ENCODE assay signal across 14 cellular contexts in genomic region chr2:95300391-95300938, GRCh38. TPM values are rescaled to one million over a fixed set of nuclear protein-coding genes. Genes with fewer than 3 reads are reported as not detected.
DNase-seq lines count a peak whose midpoint lies in the region; ATAC-seq and TF ChIP-seq lines count a peak whose summit lies in the region.
"Had no signal": no experiment of that assay in that cellular context is flagged by ENCODE, and none has a peak within 500 bp of the region (broad histone marks: within the 10 kb centered on the region; RNA-seq: fewer than 3 reads in every experiment).

No MANE protein-coding gene starts in this region.

- H3K4me3 Mint-ChIP-seq in type B pancreatic cell, result no peak overlapping the region
- H3K4me3 Mint-ChIP-seq: CD4-positive, CD25-positive, alpha-beta regulatory T cell had no signal

- no peaks in the 10 kb centered on the region for H3K27me3 Mint-ChIP-seq in type B pancreatic cell
- H3K27me3 Mint-ChIP-seq: CD4-positive, CD25-positive, alpha-beta regulatory T cell had no signal

- TF ChIP-seq CTCF in RWPE1 (conservative IDR thresholded peaks at IDR 0.05; ENCODE audit: low read depth) (no peak), type B pancreatic cell (conservative IDR thresholded peaks at IDR 0.05) (no peak)

- no peaks in the 10 kb centered on the region for H3K36me3 Mint-ChIP-seq in type B pancreatic cell
- H3K36me3 Mint-ChIP-seq: CD4-positive, CD25-positive, alpha-beta regulatory T cell had no signal

- POLR2A ChIA-PET in RWPE1 (lab: Yijun Ruan, JAX; ENCODE audit: low non-redundant PET), result no interaction called here

- peak; percentile 75 for DNase-seq in DMS53 treated with DMSO at 0.1 percent for 48 hours (lab: John Stamatoyannopoulos, UW; ENCODE audit: unreplicated experiment)
- DNase-seq in M059J (ENCODE audit: low read depth), result peak; percentile 40
- DNase-seq in RWPE1 (ENCODE audit: low spot score), result no peak
- DNase-seq in mucosa of gallbladder (ENCODE audit: low spot score), result peak; percentile 61
- DNase-seq in type B pancreatic cell (ENCODE audit: extremely low spot score, unreplicated experiment), result no peak
- DNase-seq in superior temporal gyrus (ENCODE audit: extremely low spot score), result no peak
- DNase-seq: activated T-cell treated with anti-CD3 and anti-CD28 coated beads for 4 hours; psoas muscle; stimulated activated CD4-positive, alpha-beta T cell treated with anti-CD3 and anti-CD28 coated beads, Interleukin-4, amount 100 ng/mL, for 24 hours; stimulated activated naive CD8-positive, alpha-beta T cell treated with anti-CD3 and anti-CD28 coated beads, Interleukin-15, Interleukin-2, amounts not matched to agents 100 U/mL and 50 U/mL, for 24 hours had no signal

- H3K27ac ChIP-seq in RWPE1, result 0 out of 2 replicates have a peak overlapping the region, but pooled peaks have one; percentile 26
- H3K27ac ChIP-seq: psoas muscle, VCaP had no signal

- ATAC-seq in HG03460 (IDR thresholded peaks at IDR 0.05; ENCODE audit: unreplicated experiment), result no peak
- no peak for ATAC-seq in GM18907 (IDR thresholded peaks at IDR 0.05; ENCODE audit: unreplicated experiment)
- ATAC-seq: stimulated activated naive CD8-positive, alpha-beta T cell treated with anti-CD3 and anti-CD28 coated beads, Interleukin-15, Interleukin-2, amounts not matched to agents 100 U/mL and 50 U/mL, for 24 hours had no signal

- H3K9me3 Mint-ChIP-seq in type B pancreatic cell, result no peaks in the 10 kb centered on the region
- H3K9me3 Mint-ChIP-seq: CD4-positive, CD25-positive, alpha-beta regulatory T cell had no signal

- peaks cover 13% of the 10 kb centered on the region for H3K4me1 Mint-ChIP-seq in type B pancreatic cell (ENCODE audit: unreplicated experiment)
- H3K4me1 Mint-ChIP-seq: CD4-positive, CD25-positive, alpha-beta regulatory T cell had no signal

- CTCF ChIA-PET in RWPE1 (lab: Yijun Ruan, JAX), result interaction anchor here (1.2 kb wide), 1 partner anchor 69 kb away, joined by 6 read pairs; no protein-coding TSS in a partner anchor

- H3K27ac Mint-ChIP-seq in type B pancreatic cell, result no peak overlapping the region
- H3K27ac Mint-ChIP-seq: CD4-positive, CD25-positive, alpha-beta regulatory T cell had no signal

RNA-seq across cellular contexts. Expression of gene KCNIP3, which starts 3.3 kb away (rescaled TPM):
- 3.3 and 5.8 TPM in 2 replicates for total RNA-seq in M059J (2014; rRNA removed; shearing (Covaris generic))
- total RNA-seq in mucosa of gallbladder, result 24.3 TPM
- 5.1 and 5.3 TPM in 2 replicates for total RNA-seq in type B pancreatic cell (ENCODE audit: low replicate concordance)
- total RNA-seq: CD4-positive, CD25-positive, alpha-beta regulatory T cell had no signal

RNA-seq across cellular contexts. Expression of gene PROM2, which starts 26.2 kb away (rescaled TPM):
- total RNA-seq in M059J (2014; rRNA removed; shearing (Covaris generic)), result 2.9 and 3.6 TPM in 2 replicates
- total RNA-seq in mucosa of gallbladder (202 TPM), type B pancreatic cell (ENCODE audit: low replicate concordance) (18.5 and 31.5 TPM in 2 replicates)

Comparison
In these comparisons a context has a peak if more than half of its experiments do, and no peak if none do; other contexts are left out.
1. DNase-seq: peak in DMS53 treated with DMSO at 0.1 percent for 48 hours (single experiment), M059J (single experiment) and mucosa of gallbladder (single experiment); none in RWPE1 (single experiment), type B pancreatic cell (single experiment) and superior temporal gyrus (single experiment).